ENCODE assay signal across 32 cellular contexts in the genomic region with DNA sequence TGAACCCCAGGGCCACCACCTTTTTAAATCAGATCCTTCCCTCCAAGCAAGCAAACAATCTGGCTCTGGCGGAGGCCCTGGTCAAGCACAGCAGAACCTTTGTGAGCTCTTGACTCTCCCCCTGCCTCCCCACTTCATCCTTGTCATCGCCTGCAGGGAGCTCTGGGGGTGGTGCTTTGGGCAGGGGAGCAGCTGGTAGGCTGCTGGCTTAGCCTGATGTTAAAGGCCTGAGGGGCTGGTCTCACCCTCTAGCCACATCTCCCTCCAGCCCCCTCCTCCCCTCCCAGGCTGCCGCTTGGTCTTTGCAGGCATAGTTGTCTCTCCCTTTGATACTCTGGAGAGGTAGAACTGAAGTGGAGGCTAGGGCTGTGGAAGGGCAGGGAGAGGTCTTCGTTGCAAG. TPM values are rescaled to one million over a fixed set of nuclear protein-coding genes. Genes with fewer than 3 reads are reported as not detected.
DNase-seq lines count a peak whose midpoint lies in the region; ATAC-seq and FAIRE-seq lines count a peak whose summit lies in the region.
"Had no signal": no experiment of that assay in that cellular context is flagged by ENCODE, and none has a peak within 500 bp of the region (broad histone marks: within the 10 kb centered on the region; RNA-seq: fewer than 3 reads in every experiment).

No MANE protein-coding gene starts in this region.

- no peak for ATAC-seq in activated naive CD8-positive, alpha-beta T cell treated with anti-CD3 and anti-CD28 coated beads, Interleukin-2, amount 50 U/mL, for 24 hours
- ATAC-seq in HG02623 (IDR thresholded peaks at IDR 0.05; ENCODE audit: unreplicated experiment), result no peak
- ATAC-seq: activated CD4-positive, alpha-beta T cell treated with anti-CD3 and anti-CD28 coated beads for 36 hours; GM12878; naive thymus-derived CD4-positive, alpha-beta T cell; right cardiac atrium had no signal

- H3K9ac ChIP-seq in NT2/D1 (ENCODE audit: insufficient read length, low read depth), result peak overlapping the region; percentile 17
- H3K9ac ChIP-seq: KMS-11 had no signal

- H3K4me3 Mint-ChIP-seq in activated naive CD8-positive, alpha-beta T cell treated with anti-CD3 and anti-CD28 coated beads, Interleukin-2, amount 50 U/mL, for 24 hours, result no peak overlapping the region
- H3K4me3 Mint-ChIP-seq: activated CD4-positive, alpha-beta T cell treated with anti-CD3 and anti-CD28 coated beads for 36 hours; memory B cell; naive thymus-derived CD4-positive, alpha-beta T cell; T-helper 1 cell treated with Interleukin-12 subunit alpha and Interleukin-12 subunit beta and Interleukin-4 antibody, amounts not matched to agents 30 μg/mL and 1 μg/mL, for 36 hours had no signal

- H3K4me3 ChIP-seq in NT2/D1 (ENCODE audit: insufficient read length, low read depth) (no peak overlapping the region), neuron (ENCODE audit: low read length) (no peak overlapping the region)
- H3K4me3 ChIP-seq: breast epithelium, GM12878, HAP-1, ovary, SK-N-MC, testis had no signal

- H2AFZ ChIP-seq in neuron (ENCODE audit: low read depth, low read length), result peak overlapping the region; percentile 40

- peak; percentile 87 for DNase-seq in ELF-1 (ENCODE audit: low read depth, low spot score)
- DNase-seq in NT2/D1 (ENCODE audit: low read depth, low spot score), result no peak
- peak; percentile 60 for DNase-seq in iPS-NIHi7 (ENCODE audit: extremely low spot score)
- no peak for DNase-seq in activated naive CD8-positive, alpha-beta T cell treated with anti-CD3 and anti-CD28 coated beads, Interleukin-2, amount 50 U/mL, for 24 hours
- DNase-seq in frontal cortex (ENCODE audit: low spot score in 2 of 2), result no peak
- DNase-seq in DMS 273 treated with DMSO at 0.1 percent for 48 hours (lab: John Stamatoyannopoulos, UW), result no peak
- DNase-seq: activated CD4-positive, alpha-beta T cell treated with anti-CD3 and anti-CD28 coated beads for 36 hours; activated naive CD4-positive, alpha-beta T cell treated with Interleukin-2 at 50 U/mL for 16 hours; activated T-cell treated with anti-CD3 and anti-CD28 coated beads, Interleukin-2, amount 50 U/mL, for 48 hours; amygdala; Calu3; cortex of kidney; NCI-H1694 treated with DMSO at 0.1 percent for 48 hours; NCI-H2171; NCI-H510A treated with DMSO at 0.1 percent for 48 hours; ovary; stimulated activated CD4-positive, alpha-beta T cell treated with anti-CD3 and anti-CD28 coated beads, Interleukin-12 subunit alpha, Interleukin-12 subunit beta, amount 100 ng/mL, for 4 hours; stimulated activated CD4-positive, alpha-beta T cell treated with anti-CD3 and anti-CD28 coated beads, Interleukin-4, amount 100 ng/mL, for 24 hours; stimulated activated naive CD4-positive, alpha-beta T cell treated with Interleukin-2 at 50 U/mL for 16 hours; testis had no signal

- no peaks in the 10 kb centered on the region for H3K36me3 ChIP-seq in NT2/D1 (ENCODE audit: insufficient read depth, insufficient read length, low read length)
- H3K36me3 ChIP-seq in neuron (ENCODE audit: insufficient read depth, low read length), result no peaks in the 10 kb centered on the region
- H3K36me3 ChIP-seq: breast epithelium, HAP-1, ovary had no signal

- no peaks in the 10 kb centered on the region for H3K4me1 Mint-ChIP-seq in activated naive CD8-positive, alpha-beta T cell treated with anti-CD3 and anti-CD28 coated beads, Interleukin-2, amount 50 U/mL, for 24 hours
- H3K4me1 Mint-ChIP-seq: activated CD4-positive, alpha-beta T cell treated with anti-CD3 and anti-CD28 coated beads for 36 hours; memory B cell had no signal

- H3K27ac Mint-ChIP-seq in activated naive CD8-positive, alpha-beta T cell treated with anti-CD3 and anti-CD28 coated beads, Interleukin-2, amount 50 U/mL, for 24 hours, result no peak overlapping the region
- H3K27ac Mint-ChIP-seq: activated CD4-positive, alpha-beta T cell treated with anti-CD3 and anti-CD28 coated beads for 36 hours; memory B cell; naive thymus-derived CD4-positive, alpha-beta T cell; T-helper 1 cell treated with Interleukin-12 subunit alpha and Interleukin-12 subunit beta and Interleukin-4 antibody, amounts not matched to agents 30 μg/mL and 1 μg/mL, for 36 hours had no signal

- H3K36me3 Mint-ChIP-seq in activated naive CD8-positive, alpha-beta T cell treated with anti-CD3 and anti-CD28 coated beads, Interleukin-2, amount 50 U/mL, for 24 hours (ENCODE audit: low read depth), result no peaks in the 10 kb centered on the region

- FAIRE-seq in frontal cortex (lab: Jason Lieb, UNC), result no peak
- FAIRE-seq: GM12878, RCC 7860 had no signal

- peaks cover 7% of the 10 kb centered on the region for H3K9me3 Mint-ChIP-seq in activated naive CD8-positive, alpha-beta T cell treated with anti-CD3 and anti-CD28 coated beads, Interleukin-2, amount 50 U/mL, for 24 hours

- H3K9me3 ChIP-seq in NT2/D1 (ENCODE audit: insufficient read depth, low read length) (peaks cover 13% of the 10 kb centered on the region), neuron (ENCODE audit: low read length) (peaks cover 5% of the 10 kb centered on the region)
- H3K9me3 ChIP-seq: ovary, testis had no signal

- H3K27me3 Mint-ChIP-seq in activated naive CD8-positive, alpha-beta T cell treated with anti-CD3 and anti-CD28 coated beads, Interleukin-2, amount 50 U/mL, for 24 hours, result no peaks in the 10 kb centered on the region

- H3K4me1 ChIP-seq in NT2/D1 (ENCODE audit: insufficient read depth, insufficient read length), result peaks cover 10% of the 10 kb centered on the region
- peaks cover 22% of the 10 kb centered on the region for H3K4me1 ChIP-seq in neuron (ENCODE audit: insufficient read depth, low read length)
- H3K4me1 ChIP-seq: breast epithelium, testis had no signal

- H3K27me3 ChIP-seq in NT2/D1 (ENCODE audit: insufficient read depth, insufficient read length) (no peaks in the 10 kb centered on the region), neuron (ENCODE audit: insufficient read depth, low read length) (peaks cover 3% of the 10 kb centered on the region)
- H3K27me3 ChIP-seq: breast epithelium, ovary, testis had no signal

RNA-seq across cellular contexts. Expression of gene THAP12, which starts 50.9 kb away (rescaled TPM):
- total RNA-seq in frontal cortex, result 92.5 TPM

RNA-seq across cellular contexts. Expression of gene GVQW3, which starts 51.1 kb away (rescaled TPM):
- 16.3 TPM for total RNA-seq in frontal cortex

Comparison
In these comparisons a context has a peak if more than half of its experiments do, and no peak if none do; other contexts are left out.
1. DNase-seq: peak in ELF-1 (single experiment) and iPS-NIHi7 (single experiment); none in NT2/D1 (single experiment), activated naive CD8-positive, alpha-beta T cell treated with anti-CD3 and anti-CD28 coated beads, Interleukin-2, amount 50 U/mL, for 24 hours (single experiment), frontal cortex (0 of 2) and DMS 273 treated with DMSO at 0.1 percent for 48 hours (single experiment).